Comparison of ENCODE assay signal across 8 cellular contexts in genomic region chr3:9933561-9934234, GRCh38. TPM values are rescaled to one million over a fixed set of nuclear protein-coding genes. Genes with fewer than 3 reads are reported as not detected.
DNase-seq lines count a peak whose midpoint lies in the region; ATAC-seq and TF ChIP-seq lines count a peak whose summit lies in the region.

CRELD1 (plus strand) TSS chr3:9933834; CDS start chr3:9934439, 605 bp downstream.

- H3K27ac Mint-ChIP-seq in activated B cell treated with CpG ODN at 0.5 μM for 24 hours: peak within 1 kb of the TSS; percentile 98

- TF ChIP-seq CTCF in AG04449 (IDR thresholded peaks at IDR 0.05; ENCODE audit: insufficient read depth, low read length, missing control alignments): no peak
- TF ChIP-seq CTCF in activated B cell treated with CpG ODN at 0.5 μM for 24 hours (IDR thresholded peaks at IDR 0.05): no peak
- TF ChIP-seq CTCF in spleen (IDR thresholded peaks at IDR 0.05 in 8 of 11, conservative IDR thresholded peaks at IDR 0.05 in 3 of 11): peak in 1 of 11 experiments; percentile 22

- H3K4me3 Mint-ChIP-seq in activated B cell treated with CpG ODN at 0.5 μM for 24 hours: peak within 1 kb of the TSS; percentile 98

- 0 to 1% (median 0%) methylated on average over 25 to 50 of the region's 50 CpGs for WGBS in spleen, 5 donors

- H3K9me3 Mint-ChIP-seq in activated B cell treated with CpG ODN at 0.5 μM for 24 hours: no peaks in the 10 kb centered on the region

- H3K27me3 Mint-ChIP-seq in activated B cell treated with CpG ODN at 0.5 μM for 24 hours: no peaks in the 10 kb centered on the region

- H3K4me3 ChIP-seq in AG04449 (ENCODE audit: low read depth, low read length): peak within 1 kb of the TSS; percentile 77
- peak within 1 kb of the TSS; percentile 59 to 94 (median 85) for H3K4me3 ChIP-seq in spleen

- POLR2A ChIA-PET in AG04449 (lab: Yijun Ruan, JAX): interaction anchor here (0.6 to 3.0 kb wide), 6 partner anchors 13 to 141 kb away, joined by 3 to 22 read pairs (median 5); partner anchors contain the start of genes ARPC4, IL17RC, RPUSD3 and TADA3
- POLR2A ChIA-PET in activated B cell treated with CpG ODN at 0.5 μM for 24 hours (lab: Charles Lee): interaction anchor here (0.5 to 4.6 kb wide), 42 partner anchors 8 to 1339 kb away, joined by 3 to 92 read pairs (median 6); partner anchors contain the start of genes ARPC4, ATG7, BRK1 and BRPF1

- peaks cover 41% of the 10 kb centered on the region for H3K4me1 Mint-ChIP-seq in activated B cell treated with CpG ODN at 0.5 μM for 24 hours

- H3K27ac ChIP-seq in caudate nucleus (ENCODE audit: low read depth, low read length) (peak within 1 kb of the TSS; percentile 97), spleen (peak within 1 kb of the TSS; percentile 91 to 97 (median 94))

- H3K36me3 ChIP-seq in spleen: peaks cover 0 to 53% (median 10%) of the 10 kb centered on the region in 6 donors

- ATAC-seq in GM18870 (IDR thresholded peaks at IDR 0.05; ENCODE audit: unreplicated experiment) (peak; percentile 82), HG03108 (IDR thresholded peaks at IDR 0.05; ENCODE audit: unreplicated experiment) (peak; percentile 89), activated B cell treated with CpG ODN at 0.5 μM for 24 hours (ENCODE audit: low read depth) (peak; percentile 83)

- DNase-seq in AG04449 (ENCODE audit: low read depth, low spot score): peak; percentile 47
- peak; percentile 89 for DNase-seq in NCI-H226
- DNase-seq in activated B cell treated with CpG ODN at 0.5 μM for 24 hours: peak; percentile 98
- peak; percentile 71 to 98 (median 96) for DNase-seq in caudate nucleus (lab: John Stamatoyannopoulos, UW)
- DNase-seq in iris pigment epithelial cell (ENCODE audit: low read depth): peak; percentile 91
- peak; percentile 98 for DNase-seq in spleen

- peaks cover 29% of the 10 kb centered on the region for H3K36me3 Mint-ChIP-seq in activated B cell treated with CpG ODN at 0.5 μM for 24 hours (ENCODE audit: low read depth)

- no peaks in the 10 kb centered on the region for H3K9me3 ChIP-seq in spleen

- peaks cover 24 to 51% (median 39%) of the 10 kb centered on the region in 6 donors for H3K4me1 ChIP-seq in spleen

- no peaks in the 10 kb centered on the region for H3K27me3 ChIP-seq in spleen (replicated peaks in 1 of 7)

- intact Hi-C loops in activated B cell treated with CpG ODN at 0.5 μM for 24 hours (cut with micrococcal nuclease) (loop anchor here (1.0 to 5.0 kb wide), 21 partner anchors 13 to 805 kb away; partner anchors contain the start of genes ARPC4, BRK1, BRPF1 and FANCD2), spleen (cut with DNase I; ENCODE audit: low total_unique reads) (no loop called here)

- CTCF ChIA-PET in AG04449 (lab: Yijun Ruan, JAX): interaction anchor here (0.6 to 7.4 kb wide), 19 partner anchors 9 to 329 kb away, joined by 3 to 84 read pairs (median 6); partner anchors contain the start of genes IL17RE and RPUSD3
- CTCF ChIA-PET in activated B cell treated with CpG ODN at 0.5 μM for 24 hours (lab: Charles Lee): interaction anchor here (0.8 to 2.8 kb wide), 11 partner anchors 13 to 806 kb away, joined by 3 to 29 read pairs (median 4); partner anchors contain the start of genes ARPC4, JAGN1, TADA3 and TATDN2

- TF ChIP-seq POLR2A in spleen (IDR thresholded peaks at IDR 0.05): peak; percentile 40 to 80 (median 68)

RNA-seq across cellular contexts. Expression of gene CRELD1, which starts in this region (rescaled TPM):
- total RNA-seq in activated B cell treated with CpG ODN at 0.5 μM for 24 hours (26.9 and 30.5 TPM in 2 replicates), spleen (10 to 100 TPM; 17.7 to 40.3 (median 31.4) TPM)
- polyA plus RNA-seq in spleen: 10 to 100 TPM; 20.6 to 40.9 (median 21.9) TPM

Comparison
In these comparisons a context has a peak if more than half of its experiments do, and no peak if none do; other contexts are left out.
1. Peak in every context shown above with its lines: DNase-seq, ATAC-seq, H3K4me3 ChIP-seq and H3K27ac ChIP-seq.
2. DNase-seq: peak in every context shown above with its lines; median percentile 98 in activated B cell treated with CpG ODN at 0.5 μM for 24 hours; 98 in spleen; 96 in caudate nucleus; 91 in iris pigment epithelial cell; 89 in NCI-H226; 47 in AG04449.